ENCODE assay signal across 1 cellular context in the genomic region with DNA sequence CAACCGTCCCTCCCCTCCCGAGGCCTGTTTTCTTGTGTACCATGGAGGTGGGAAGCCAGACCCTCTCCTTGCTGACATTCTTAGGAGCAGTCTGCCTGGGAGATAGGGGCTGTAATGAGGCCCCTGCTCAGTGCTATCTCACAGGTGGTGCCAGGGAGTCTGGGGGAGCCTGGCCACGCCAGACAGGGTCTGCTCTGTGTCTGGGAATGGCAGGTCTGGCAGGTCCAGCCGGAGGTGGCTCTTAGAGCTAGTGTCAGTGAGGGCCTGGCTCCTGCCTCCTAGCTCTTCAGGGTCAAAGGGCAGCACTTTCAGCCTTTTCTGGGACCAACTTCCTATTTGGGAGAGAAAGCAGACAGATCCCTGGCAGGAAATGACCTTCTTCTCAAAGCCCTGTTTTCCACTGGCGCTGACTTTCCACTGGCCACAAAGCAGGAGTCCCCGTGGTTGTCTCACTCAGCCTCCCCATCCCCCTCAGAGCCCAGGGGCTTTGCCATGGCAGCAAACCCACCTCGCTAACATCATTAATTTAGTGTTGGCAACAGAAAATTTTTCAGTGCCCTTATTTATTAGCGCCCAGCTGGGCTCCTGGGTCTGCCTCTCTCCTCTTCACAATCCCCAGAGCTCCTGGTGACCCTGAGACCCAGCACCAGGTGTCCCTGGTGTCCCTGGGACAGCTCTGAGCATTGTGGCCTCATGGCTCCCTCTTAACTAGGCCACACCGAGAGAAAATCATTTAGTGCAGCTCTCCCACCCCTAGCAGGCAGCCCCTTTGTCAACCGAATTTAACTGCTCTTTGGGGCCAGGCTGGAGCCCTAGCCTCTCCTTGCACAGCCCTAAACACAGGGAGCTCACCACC.
TF ChIP-seq lines count a peak whose summit lies in the region.

No MANE protein-coding gene starts in this region.

TF ChIP-seq in K562, 482 proteins besides CTCF, POLR2A, EP300 and RAD21:
- TF ChIP-seq, protein P1, sequence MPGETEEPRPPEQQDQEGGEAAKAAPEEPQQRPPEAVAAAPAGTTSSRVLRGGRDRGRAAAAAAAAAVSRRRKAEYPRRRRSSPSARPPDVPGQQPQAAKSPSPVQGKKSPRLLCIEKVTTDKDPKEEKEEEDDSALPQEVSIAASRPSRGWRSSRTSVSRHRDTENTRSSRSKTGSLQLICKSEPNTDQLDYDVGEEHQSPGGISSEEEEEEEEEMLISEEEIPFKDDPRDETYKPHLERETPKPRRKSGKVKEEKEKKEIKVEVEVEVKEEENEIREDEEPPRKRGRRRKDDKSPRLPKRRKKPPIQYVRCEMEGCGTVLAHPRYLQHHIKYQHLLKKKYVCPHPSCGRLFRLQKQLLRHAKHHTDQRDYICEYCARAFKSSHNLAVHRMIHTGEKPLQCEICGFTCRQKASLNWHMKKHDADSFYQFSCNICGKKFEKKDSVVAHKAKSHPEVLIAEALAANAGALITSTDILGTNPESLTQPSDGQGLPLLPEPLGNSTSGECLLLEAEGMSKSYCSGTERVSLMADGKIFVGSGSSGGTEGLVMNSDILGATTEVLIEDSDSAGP (CRISPR knock-in tag; IDR thresholded peaks at IDR 0.05): no peak
- TF ChIP-seq, protein P2, sequence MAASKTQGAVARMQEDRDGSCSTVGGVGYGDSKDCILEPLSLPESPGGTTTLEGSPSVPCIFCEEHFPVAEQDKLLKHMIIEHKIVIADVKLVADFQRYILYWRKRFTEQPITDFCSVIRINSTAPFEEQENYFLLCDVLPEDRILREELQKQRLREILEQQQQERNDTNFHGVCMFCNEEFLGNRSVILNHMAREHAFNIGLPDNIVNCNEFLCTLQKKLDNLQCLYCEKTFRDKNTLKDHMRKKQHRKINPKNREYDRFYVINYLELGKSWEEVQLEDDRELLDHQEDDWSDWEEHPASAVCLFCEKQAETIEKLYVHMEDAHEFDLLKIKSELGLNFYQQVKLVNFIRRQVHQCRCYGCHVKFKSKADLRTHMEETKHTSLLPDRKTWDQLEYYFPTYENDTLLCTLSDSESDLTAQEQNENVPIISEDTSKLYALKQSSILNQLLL (CRISPR knock-in tag; IDR thresholded peaks at IDR 0.05; ENCODE audit: borderline replicate concordance): no peak
- TF ChIP-seq DIDO1 (tag; IDR thresholded peaks at IDR 0.05; ENCODE audit: low read depth): no peak
- TF ChIP-seq ZNF140 (CRISPR knock-in tag; IDR thresholded peaks at IDR 0.05): no peak
- TF ChIP-seq ZNF274 (IDR thresholded peaks at IDR 0.05; ENCODE audit: borderline replicate concordance, low read depth, low read length): no peak
- TF ChIP-seq ZFP1 (CRISPR knock-in tag; IDR thresholded peaks at IDR 0.05): no peak
- TF ChIP-seq ZNF592 (IDR thresholded peaks at IDR 0.05): no peak
- TF ChIP-seq FOS (IDR thresholded peaks at IDR 0.05; ENCODE audit: extremely low read depth, insufficient read length): no peak
- no peak for TF ChIP-seq ZNF512 (tag; IDR thresholded peaks at IDR 0.05)
- TF ChIP-seq ZNF324 (CRISPR knock-in tag; IDR thresholded peaks at IDR 0.05): no peak
- no peak for TF ChIP-seq KAT7 (CRISPR knock-in tag; IDR thresholded peaks at IDR 0.05; ENCODE audit: borderline replicate concordance)
- TF ChIP-seq ELF4 (CRISPR knock-in tag; IDR thresholded peaks at IDR 0.05): no peak
- TF ChIP-seq, protein P3, sequence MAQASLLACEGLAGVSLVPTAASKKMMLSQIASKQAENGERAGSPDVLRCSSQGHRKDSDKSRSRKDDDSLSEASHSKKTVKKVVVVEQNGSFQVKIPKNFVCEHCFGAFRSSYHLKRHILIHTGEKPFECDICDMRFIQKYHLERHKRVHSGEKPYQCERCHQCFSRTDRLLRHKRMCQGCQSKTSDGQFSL (CRISPR knock-in tag; IDR thresholded peaks at IDR 0.05): no peak
- TF ChIP-seq, protein P3 (tag; IDR thresholded peaks at IDR 0.05): no peak
- TF ChIP-seq HLTF (IDR thresholded peaks at IDR 0.05): no peak
- TF ChIP-seq MECOM (CRISPR knock-in tag; IDR thresholded peaks at IDR 0.05): no peak
- TF ChIP-seq, protein P4, sequence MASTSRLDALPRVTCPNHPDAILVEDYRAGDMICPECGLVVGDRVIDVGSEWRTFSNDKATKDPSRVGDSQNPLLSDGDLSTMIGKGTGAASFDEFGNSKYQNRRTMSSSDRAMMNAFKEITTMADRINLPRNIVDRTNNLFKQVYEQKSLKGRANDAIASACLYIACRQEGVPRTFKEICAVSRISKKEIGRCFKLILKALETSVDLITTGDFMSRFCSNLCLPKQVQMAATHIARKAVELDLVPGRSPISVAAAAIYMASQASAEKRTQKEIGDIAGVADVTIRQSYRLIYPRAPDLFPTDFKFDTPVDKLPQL (IDR thresholded peaks at IDR 0.05; ENCODE audit: extremely low read depth, insufficient read length): no peak
- TF ChIP-seq, protein P5, sequence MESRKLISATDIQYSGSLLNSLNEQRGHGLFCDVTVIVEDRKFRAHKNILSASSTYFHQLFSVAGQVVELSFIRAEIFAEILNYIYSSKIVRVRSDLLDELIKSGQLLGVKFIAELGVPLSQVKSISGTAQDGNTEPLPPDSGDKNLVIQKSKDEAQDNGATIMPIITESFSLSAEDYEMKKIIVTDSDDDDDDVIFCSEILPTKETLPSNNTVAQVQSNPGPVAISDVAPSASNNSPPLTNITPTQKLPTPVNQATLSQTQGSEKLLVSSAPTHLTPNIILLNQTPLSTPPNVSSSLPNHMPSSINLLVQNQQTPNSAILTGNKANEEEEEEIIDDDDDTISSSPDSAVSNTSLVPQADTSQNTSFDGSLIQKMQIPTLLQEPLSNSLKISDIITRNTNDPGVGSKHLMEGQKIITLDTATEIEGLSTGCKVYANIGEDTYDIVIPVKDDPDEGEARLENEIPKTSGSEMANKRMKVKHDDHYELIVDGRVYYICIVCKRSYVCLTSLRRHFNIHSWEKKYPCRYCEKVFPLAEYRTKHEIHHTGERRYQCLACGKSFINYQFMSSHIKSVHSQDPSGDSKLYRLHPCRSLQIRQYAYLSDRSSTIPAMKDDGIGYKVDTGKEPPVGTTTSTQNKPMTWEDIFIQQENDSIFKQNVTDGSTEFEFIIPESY (CRISPR knock-in tag; IDR thresholded peaks at IDR 0.05): no peak
- no peak for TF ChIP-seq CBFA2T3 (IDR thresholded peaks at IDR 0.05)
